10 cellular contexts compared by ENCODE assay signal in genomic region chr3:29751647-29752263, GRCh38.
"Had no signal": no experiment of that assay in that cellular context is flagged by ENCODE, and none has a peak within 500 bp of the region (broad histone marks: within the 10 kb centered on the region; RNA-seq: fewer than 3 reads in every experiment).

No MANE protein-coding gene starts in this region.

- DNase-seq: activated CD4-positive, alpha-beta T cell treated with anti-CD3 and anti-CD28 coated beads, Interleukin-2, amount 10 ng/mL, durations not matched to agents 24 days and 14 days; activated naive CD4-positive, alpha-beta T cell; aorta; midbrain; stimulated activated naive B cell treated with anti-CD40 and anti-IgM and Interleukin-4, amounts not matched to agents 10 μg/mL and 1 μg/mL and 100 μg/mL, for 72 hours; transverse colon had no signal

- ATAC-seq: stimulated activated naive B cell treated with anti-CD40 and anti-IgM and Interleukin-4, amounts not matched to agents 10 μg/mL and 1 μg/mL and 100 μg/mL, for 72 hours; WTC11 had no signal

- H3K36me3 Mint-ChIP-seq: stimulated activated naive B cell treated with anti-CD40 and anti-IgM and Interleukin-4, amounts not matched to agents 10 μg/mL and 1 μg/mL and 100 μg/mL, for 72 hours had no signal

- H3K4me1 Mint-ChIP-seq: activated CD4-positive, alpha-beta T cell treated with anti-CD3 and anti-CD28 coated beads, Interleukin-2, amount 10 ng/mL, durations not matched to agents 24 days and 14 days; stimulated activated naive B cell treated with anti-CD40 and anti-IgM and Interleukin-4, amounts not matched to agents 10 μg/mL and 1 μg/mL and 100 μg/mL, for 72 hours had no signal

- H3K27me3 Mint-ChIP-seq: stimulated activated naive B cell treated with anti-CD40 and anti-IgM and Interleukin-4, amounts not matched to agents 10 μg/mL and 1 μg/mL and 100 μg/mL, for 72 hours had no signal

- H3K4me3 Mint-ChIP-seq: activated CD4-positive, alpha-beta T cell treated with anti-CD3 and anti-CD28 coated beads, Interleukin-2, amount 10 ng/mL, durations not matched to agents 24 days and 14 days; activated T-helper 1 cell treated with anti-CD3 and anti-CD28 coated beads, Interleukin-12 subunit alpha, Interleukin-12 subunit beta, Interleukin-2, Interleukin-4 antibody, amounts not matched to agents 30 ng/mL and 10 ng/mL and 1 ng/mL, durations not matched to agents 14 hours and 24 hours and 36 hours; stimulated activated naive B cell treated with anti-CD40 and anti-IgM and Interleukin-4, amounts not matched to agents 10 μg/mL and 1 μg/mL and 100 μg/mL, for 72 hours; WTC11 had no signal

- H3K27me3 ChIP-seq: esophagus muscularis mucosa, transverse colon had no signal

- H3K27ac Mint-ChIP-seq: activated CD4-positive, alpha-beta T cell treated with anti-CD3 and anti-CD28 coated beads, Interleukin-2, amount 10 ng/mL, durations not matched to agents 24 days and 14 days; activated T-helper 1 cell treated with anti-CD3 and anti-CD28 coated beads, Interleukin-12 subunit alpha, Interleukin-12 subunit beta, Interleukin-2, Interleukin-4 antibody, amounts not matched to agents 30 ng/mL and 10 ng/mL and 1 ng/mL, durations not matched to agents 14 hours and 24 hours and 36 hours; stimulated activated naive B cell treated with anti-CD40 and anti-IgM and Interleukin-4, amounts not matched to agents 10 μg/mL and 1 μg/mL and 100 μg/mL, for 72 hours; WTC11 had no signal

- H3K9me3 Mint-ChIP-seq: activated CD4-positive, alpha-beta T cell treated with anti-CD3 and anti-CD28 coated beads, Interleukin-2, amount 10 ng/mL, durations not matched to agents 24 days and 14 days; activated T-helper 1 cell treated with anti-CD3 and anti-CD28 coated beads, Interleukin-12 subunit alpha, Interleukin-12 subunit beta, Interleukin-2, Interleukin-4 antibody, amounts not matched to agents 30 ng/mL and 10 ng/mL and 1 ng/mL, durations not matched to agents 14 hours and 24 hours and 36 hours; stimulated activated naive B cell treated with anti-CD40 and anti-IgM and Interleukin-4, amounts not matched to agents 10 μg/mL and 1 μg/mL and 100 μg/mL, for 72 hours had no signal

- H3K4me1 ChIP-seq: transverse colon had no signal

- H3K4me3 ChIP-seq: esophagus muscularis mucosa, smooth muscle cell, transverse colon had no signal

- H3K9me3 ChIP-seq: esophagus muscularis mucosa, transverse colon had no signal

- H3K36me3 ChIP-seq: esophagus muscularis mucosa, transverse colon had no signal

- H3K27ac ChIP-seq: esophagus muscularis mucosa, transverse colon had no signal
